14 cellular contexts compared by ENCODE assay signal in the genomic region with DNA sequence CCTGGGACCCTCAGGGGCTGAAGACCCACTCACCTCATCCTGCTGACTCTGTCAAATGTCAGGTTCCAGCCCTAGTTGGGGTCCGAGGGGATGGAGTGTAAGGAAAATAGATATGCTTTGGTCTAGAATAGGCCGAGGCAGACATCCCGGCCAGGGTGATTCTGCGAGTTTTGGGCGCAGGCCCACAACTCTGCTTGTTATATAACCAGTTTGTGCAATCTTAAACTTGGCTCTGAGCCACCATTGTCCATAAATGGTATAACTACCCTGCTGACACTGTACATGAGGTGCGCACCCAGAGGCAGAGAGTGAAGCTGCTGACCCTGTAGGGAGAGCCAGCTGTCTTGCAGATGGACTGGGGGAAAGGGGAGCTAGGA.
DNase-seq lines count a peak whose midpoint lies in the region; TF ChIP-seq lines count a peak whose summit lies in the region.
"Had no signal": no experiment of that assay in that cellular context is flagged by ENCODE, and none has a peak within 500 bp of the region (broad histone marks: within the 10 kb centered on the region; RNA-seq: fewer than 3 reads in every experiment).

No MANE protein-coding gene starts in this region.

- no peak overlapping the region for H3K27ac ChIP-seq in breast epithelium
- H3K27ac ChIP-seq in vagina, result no peak overlapping the region

- H3K4me1 ChIP-seq in breast epithelium, result no peaks in the 10 kb centered on the region
- H3K4me1 ChIP-seq in vagina, result no peaks in the 10 kb centered on the region

- H3K27ac Mint-ChIP-seq in MCF 10A (ENCODE audit: low read depth, unreplicated experiment) (no peak overlapping the region), type B pancreatic cell (peak overlapping the region; percentile 55)
- H3K27ac Mint-ChIP-seq: activated CD4-positive, alpha-beta T cell treated with anti-CD3 and anti-CD28 coated beads for 36 hours; activated T-cell treated with anti-CD3 and anti-CD28 coated beads, Interleukin-2, amount 50 U/mL, for 24 hours; dendritic cell treated with granulocyte-macrophage colony-stimulating factor and Interleukin-4, amounts not matched to agents 40 ng/mL and 50 ng/mL, for 4 days; stimulated activated naive B cell treated with anti-CD40 and anti-IgM and Interleukin-4, amounts not matched to agents 10 μg/mL and 1 μg/mL and 100 μg/mL, for 72 hours had no signal

- H3K27me3 Mint-ChIP-seq in MCF 10A (ENCODE audit: insufficient read depth, unreplicated experiment) (no peaks in the 10 kb centered on the region), type B pancreatic cell (no peaks in the 10 kb centered on the region)
- H3K27me3 Mint-ChIP-seq: activated CD4-positive, alpha-beta T cell treated with anti-CD3 and anti-CD28 coated beads for 36 hours; activated T-cell treated with anti-CD3 and anti-CD28 coated beads, Interleukin-2, amount 50 U/mL, for 24 hours; dendritic cell treated with granulocyte-macrophage colony-stimulating factor and Interleukin-4, amounts not matched to agents 40 ng/mL and 50 ng/mL, for 4 days; stimulated activated naive B cell treated with anti-CD40 and anti-IgM and Interleukin-4, amounts not matched to agents 10 μg/mL and 1 μg/mL and 100 μg/mL, for 72 hours had no signal

- CTCF ChIA-PET in MCF 10A (lab: Yijun Ruan, JAX), result interaction anchor here (0.6 kb wide), 1 partner anchor 10 kb away, joined by 3 read pairs; no protein-coding TSS in a partner anchor

- H3K27me3 ChIP-seq in breast epithelium (no peaks in the 10 kb centered on the region), vagina (no peaks in the 10 kb centered on the region)

- H3K36me3 ChIP-seq in breast epithelium (no peaks in the 10 kb centered on the region), vagina (no peaks in the 10 kb centered on the region)

- POLR2A ChIA-PET in MCF 10A (lab: Yijun Ruan, JAX), result no interaction called here

- H3K4me3 Mint-ChIP-seq in MCF 10A (ENCODE audit: unreplicated experiment) (no peak overlapping the region), type B pancreatic cell (no peak overlapping the region)
- H3K4me3 Mint-ChIP-seq: activated CD4-positive, alpha-beta T cell treated with anti-CD3 and anti-CD28 coated beads for 36 hours; activated T-cell treated with anti-CD3 and anti-CD28 coated beads, Interleukin-2, amount 50 U/mL, for 24 hours; dendritic cell treated with granulocyte-macrophage colony-stimulating factor and Interleukin-4, amounts not matched to agents 40 ng/mL and 50 ng/mL, for 4 days; stimulated activated naive B cell treated with anti-CD40 and anti-IgM and Interleukin-4, amounts not matched to agents 10 μg/mL and 1 μg/mL and 100 μg/mL, for 72 hours had no signal

- intact Hi-C loops in MCF 10A (cut with micrococcal nuclease), result loop anchor here (10.0 kb wide), 1 partner anchor 354 kb away; no protein-coding TSS in a partner anchor
- intact Hi-C loops in breast epithelium (cut with DNase I; ENCODE audit: low total_unique reads), result no loop called here
- intact Hi-C loops in vagina (cut with DNase I), result no loop called here

- no peak for TF ChIP-seq POLR2A in breast epithelium (IDR thresholded peaks at IDR 0.05)
- no peak for TF ChIP-seq POLR2A in vagina (IDR thresholded peaks at IDR 0.05)

- no peaks in the 10 kb centered on the region for H3K36me3 Mint-ChIP-seq in MCF 10A (ENCODE audit: insufficient read depth, unreplicated experiment)
- H3K36me3 Mint-ChIP-seq in type B pancreatic cell, result no peaks in the 10 kb centered on the region
- H3K36me3 Mint-ChIP-seq: stimulated activated naive B cell treated with anti-CD40 and anti-IgM and Interleukin-4, amounts not matched to agents 10 μg/mL and 1 μg/mL and 100 μg/mL, for 72 hours had no signal

- no TSS peak for BruUV-seq in MCF 10A (replicated peaks; lab: Mats Ljungman, UMichigan)

- H3K4me3 ChIP-seq in breast epithelium (no peak overlapping the region), fibroblast of pulmonary artery (replicated peaks; ENCODE audit: low read depth, low read length) (no peak overlapping the region), vagina (no peak overlapping the region)

- H3K9me3 Mint-ChIP-seq in MCF 10A (ENCODE audit: unreplicated experiment) (no peaks in the 10 kb centered on the region), type B pancreatic cell (no peaks in the 10 kb centered on the region)
- H3K9me3 Mint-ChIP-seq: stimulated activated naive B cell treated with anti-CD40 and anti-IgM and Interleukin-4, amounts not matched to agents 10 μg/mL and 1 μg/mL and 100 μg/mL, for 72 hours had no signal

- H3K9me3 ChIP-seq in breast epithelium (no peaks in the 10 kb centered on the region), vagina (no peaks in the 10 kb centered on the region)

- DNase-seq in MCF 10A (ENCODE audit: unreplicated experiment) (peak; percentile 66), breast epithelium (ENCODE audit: low spot score in 2 of 2) (no peak), NCI-H524 (lab: John Stamatoyannopoulos, UW) (peak; percentile 87 to 94), fibroblast of pulmonary artery (ENCODE audit: low read depth) (peak; percentile 1), type B pancreatic cell (ENCODE audit: extremely low spot score, unreplicated experiment) (no peak), vagina (ENCODE audit: extremely low spot score in 2 of 2) (no peak), GDM1 (lab: John Stamatoyannopoulos, UW) (no peak)
- DNase-seq in stimulated activated naive CD4-positive, alpha-beta T cell (lab: John Stamatoyannopoulos, UW), result no peak
- DNase-seq: activated CD4-positive, alpha-beta T cell treated with anti-CD3 and anti-CD28 coated beads for 36 hours; activated T-cell treated with anti-CD3 and anti-CD28 coated beads, Interleukin-2, amount 50 U/mL, for 24 hours; H7; stimulated activated CD4-positive, alpha-beta T cell treated with anti-CD3 and anti-CD28 coated beads, Interleukin-4, amount 100 ng/mL, for 24 hours; stimulated activated naive B cell treated with anti-CD40 and anti-IgM and Interleukin-4, amounts not matched to agents 10 μg/mL and 1 μg/mL and 100 μg/mL, for 72 hours had no signal

- H3K4me1 Mint-ChIP-seq in MCF 10A (ENCODE audit: insufficient read depth, unreplicated experiment) (no peaks in the 10 kb centered on the region), type B pancreatic cell (ENCODE audit: unreplicated experiment) (peaks cover 11% of the 10 kb centered on the region)
- H3K4me1 Mint-ChIP-seq: activated CD4-positive, alpha-beta T cell treated with anti-CD3 and anti-CD28 coated beads for 36 hours; stimulated activated naive B cell treated with anti-CD40 and anti-IgM and Interleukin-4, amounts not matched to agents 10 μg/mL and 1 μg/mL and 100 μg/mL, for 72 hours had no signal

- TF ChIP-seq CTCF in MCF 10A (IDR thresholded peaks at IDR 0.05; ENCODE audit: unreplicated experiment) (no peak), breast epithelium (IDR thresholded peaks at IDR 0.05) (no peak), fibroblast of pulmonary artery (IDR thresholded peaks at IDR 0.05; ENCODE audit: low read length, missing control alignments) (no peak), type B pancreatic cell (conservative IDR thresholded peaks at IDR 0.05) (no peak), vagina (IDR thresholded peaks at IDR 0.05) (no peak)

Comparison
In these comparisons a context has a peak if more than half of its experiments do, and no peak if none do; other contexts are left out.
1. DNase-seq: peak in MCF 10A (single experiment), NCI-H524 (2 of 2) and fibroblast of pulmonary artery (single experiment); none in breast epithelium (0 of 2), type B pancreatic cell (single experiment), vagina (0 of 2), stimulated activated naive CD4-positive, alpha-beta T cell (0 of 6) and GDM1 (single experiment).